ENCODE assay signal across 28 cellular contexts in genomic region chr9:91628892-91629291, GRCh38.
"Had no signal": no experiment of that assay in that cellular context is flagged by ENCODE, and none has a peak within 500 bp of the region (broad histone marks: within the 10 kb centered on the region; RNA-seq: fewer than 3 reads in every experiment).

No MANE protein-coding gene starts in this region.

- H2AFZ ChIP-seq: neural progenitor cell, parathyroid adenoma had no signal

- H3K4me2 ChIP-seq: neural progenitor cell, smooth muscle cell had no signal

- H3K27me3 ChIP-seq: neural progenitor cell, ovary, testis, tibial artery, transverse colon, upper lobe of right lung, uterus had no signal

- DNase-seq: natural killer cell; occipital lobe; ovary; posterior cingulate gyrus; psoas muscle; right cardiac atrium; spleen; stimulated activated CD4-positive, alpha-beta T cell treated with anti-CD3 and anti-CD28 coated beads, Interleukin-12 subunit alpha, Interleukin-12 subunit beta, amount 100 ng/mL, for 4 hours; stimulated activated CD4-positive, alpha-beta T cell treated with anti-CD3 and anti-CD28 coated beads, Interleukin-1b, Interleukin-23, amount 100 ng/mL, for 48 hours; stimulated activated CD4-positive, alpha-beta T cell treated with anti-CD3 and anti-CD28 coated beads, Interleukin-4, amount 100 ng/mL, for 1 hour; stimulated activated CD4-positive, alpha-beta T cell treated with anti-CD3 and anti-CD28 coated beads, Interleukin-4, amount 100 ng/mL, for 4 hours; stimulated activated CD8-positive, alpha-beta memory T cell treated with anti-CD3 and anti-CD28 coated beads, Interleukin-4, amount 100 ng/mL, for 48 hours; stimulated activated naive CD4-positive, alpha-beta T cell; stimulated activated naive CD8-positive, alpha-beta T cell treated with anti-CD3 and anti-CD28 coated beads, Interleukin-15, amount 100 ng/mL, for 72 hours; stimulated activated naive CD8-positive, alpha-beta T cell treated with anti-CD3 and anti-CD28 coated beads, Interleukin-15, Interleukin-2, amounts not matched to agents 100 U/mL and 50 U/mL, for 24 hours; substantia nigra; testis; tibial artery; transverse colon; upper lobe of right lung; uterus had no signal

- H3K36me3 ChIP-seq: neural progenitor cell, ovary, spleen, suprapubic skin, tibial artery, transverse colon, upper lobe of right lung, uterus had no signal

- H3K4me1 ChIP-seq: neural progenitor cell, parathyroid adenoma, psoas muscle, spleen, suprapubic skin, testis, tibial artery, transverse colon, upper lobe of right lung, uterus had no signal

- ATAC-seq: natural killer cell; psoas muscle; right cardiac atrium; sciatic nerve; stimulated activated memory B cell treated with anti-CD40 and anti-IgM and Interleukin-4, amounts not matched to agents 10 μg/mL and 1 μg/mL and 100 μg/mL, for 72 hours; stimulated activated naive CD8-positive, alpha-beta T cell treated with anti-CD3 and anti-CD28 coated beads, Interleukin-15, amount 100 ng/mL, for 72 hours; stimulated activated naive CD8-positive, alpha-beta T cell treated with anti-CD3 and anti-CD28 coated beads, Interleukin-15, Interleukin-2, amounts not matched to agents 100 U/mL and 50 U/mL, for 24 hours; upper lobe of right lung had no signal

- H3K9me3 ChIP-seq: ovary, psoas muscle, suprapubic skin, testis, upper lobe of right lung, uterus had no signal

- H3K27ac ChIP-seq: neural progenitor cell, ovary, parathyroid adenoma, psoas muscle, skin epidermis, spleen, suprapubic skin, testis, tibial artery, transverse colon, upper lobe of right lung, uterus had no signal

- H3K9ac ChIP-seq: neural progenitor cell, parathyroid adenoma had no signal

- H3K79me2 ChIP-seq: parathyroid adenoma had no signal

- H3K4me3 ChIP-seq: neural progenitor cell, ovary, psoas muscle, skin epidermis, smooth muscle cell, spleen, suprapubic skin, testis, tibial artery, transverse colon, upper lobe of right lung, uterus had no signal
